In the genomic region with DNA sequence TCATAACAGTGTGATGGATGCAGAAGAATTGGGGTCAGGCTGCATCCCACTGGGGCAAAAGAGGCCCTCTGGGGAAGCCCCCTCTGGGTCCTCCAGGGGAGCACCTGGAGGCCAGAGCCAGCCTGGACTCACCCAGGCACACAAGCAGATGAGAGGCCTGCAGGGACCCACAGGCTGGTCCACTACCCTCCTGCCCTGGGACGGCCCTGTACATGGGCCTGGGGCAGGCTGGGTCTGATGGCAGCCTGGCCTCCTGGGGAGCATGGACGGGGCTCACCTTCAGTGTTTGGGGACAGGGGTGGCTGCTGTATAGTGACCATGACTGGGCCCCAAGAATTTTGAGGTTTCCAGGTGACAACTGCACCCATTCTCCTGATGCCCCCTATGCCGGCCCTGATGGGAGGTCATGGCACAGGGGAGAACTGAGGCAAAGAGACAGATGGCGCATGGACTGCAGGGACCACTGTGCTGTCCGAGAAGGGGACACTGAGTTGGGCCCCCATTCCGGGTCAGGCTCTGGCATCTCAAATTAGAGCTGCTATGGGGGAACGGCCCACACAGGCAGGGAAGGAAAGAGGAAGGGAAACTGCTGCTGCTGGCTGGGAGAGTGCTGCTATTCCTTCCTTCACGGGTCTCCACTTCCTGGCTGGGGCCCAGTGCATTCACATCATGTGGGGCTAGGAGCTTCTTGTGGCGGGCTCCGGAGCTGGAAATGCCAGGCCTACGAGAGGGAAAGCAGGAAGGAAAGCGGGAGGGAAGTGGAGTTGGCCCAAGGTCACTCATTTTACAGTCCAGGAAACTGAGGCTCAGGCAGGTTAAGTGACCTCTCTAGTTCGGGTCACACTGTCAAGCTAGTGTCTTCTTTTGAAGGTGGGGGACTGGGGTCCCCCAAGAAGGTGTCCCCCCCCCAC, we compare ENCODE assay signal across 8 cellular contexts. TPM values are rescaled to one million over a fixed set of nuclear protein-coding genes. Genes with fewer than 3 reads are reported as not detected.
A peak's percentile ranks its signal among the peaks of the same experiment; 100 is the strongest.
DNase-seq lines count a peak whose midpoint lies in the region; ATAC-seq and TF ChIP-seq lines count a peak whose summit lies in the region.

No MANE protein-coding gene starts in this region.

- H3F3A ChIP-seq in PC-3 (ENCODE audit: low read length, unreplicated experiment), result no peaks in the 10 kb centered on the region

- BruUV-seq in PC-3 (replicated peaks; lab: Mats Ljungman, UMichigan), result TSS peak; percentile 94

- peak overlapping the region; percentile 75 for H3K27ac ChIP-seq in PC-3 (ENCODE audit: low read length)
- peak overlapping the region; percentile 92 to 98 for H3K27ac ChIP-seq in coronary artery
- H3K27ac ChIP-seq in thyroid gland, result peak overlapping the region; percentile 92 to 94 (median 93)

- peak overlapping the region; percentile 85 for H2AFZ ChIP-seq in PC-3 (ENCODE audit: low read length)

- H3K4me2 ChIP-seq in PC-3 (ENCODE audit: low read length), result peak overlapping the region; percentile 85

- peak; percentile 30 for DNase-seq in DMS53 (lab: John Stamatoyannopoulos, UW)
- DNase-seq in DMS53 treated with DMSO at 0.1 percent for 48 hours (lab: John Stamatoyannopoulos, UW; ENCODE audit: unreplicated experiment), result no peak
- no peak for DNase-seq in PC-3
- no peak for DNase-seq in coronary artery (ENCODE audit: low spot score)
- peak; percentile 57 to 63 for DNase-seq in memory B cell (ENCODE audit: low spot score in 2 of 2)
- peak; percentile 58 to 60 for DNase-seq in thyroid gland
- DNase-seq in ACHN, result no peak
- no peak for DNase-seq in NCI-H510A (lab: John Stamatoyannopoulos, UW)

- POLR2A ChIA-PET in PC-3 (lab: Charles Lee; ENCODE audit: unreplicated experiment), result no interaction called here

- peak overlapping the region; percentile 76 for H3K9ac ChIP-seq in PC-3 (ENCODE audit: low read length)

- peak overlapping the region; percentile 64 for H3K4me3 ChIP-seq in PC-3 (ENCODE audit: low read length)
- H3K4me3 ChIP-seq in coronary artery, result peak overlapping the region; percentile 74
- peak overlapping the region in 1 of 3 donors; percentile 28 for H3K4me3 ChIP-seq in thyroid gland (replicated peaks in 1 of 3)

- H3K9me3 ChIP-seq in PC-3 (ENCODE audit: low read length), result 0 out of 2 replicates have a peak, but pooled peaks cover 3% of the 10 kb centered on the region
- H3K9me3 ChIP-seq in thyroid gland, result no peaks in the 10 kb centered on the region

- H3K4me1 Mint-ChIP-seq in memory B cell, result peaks cover 56% of the 10 kb centered on the region

- no peaks in the 10 kb centered on the region for H3K9me3 Mint-ChIP-seq in memory B cell

- peaks cover 30% of the 10 kb centered on the region for H3K79me2 ChIP-seq in PC-3 (ENCODE audit: low read length)

- WGBS in thyroid gland, 2 donors, result 56 to 63% methylated on average over 11 of the region's 13 CpGs

- ATAC-seq in PC-3, result no peak
- peak; percentile 31 for ATAC-seq in memory B cell (ENCODE audit: low read depth)

- H3K9me2 ChIP-seq in PC-3 (replicated peaks; ENCODE audit: low read length), result no peaks in the 10 kb centered on the region

- in situ Hi-C loops in ACHN (cut with HindIII; ENCODE audit: low pct_ligation_motif_present, low pct_unique_long_range_greater_than_20kb, low sequenced_read_pairs), result no loop called here

- peaks cover 28% of the 10 kb centered on the region for H3K4me1 ChIP-seq in PC-3 (ENCODE audit: insufficient read depth, low read length)
- peaks cover 32 to 56% of the 10 kb centered on the region in 2 donors for H3K4me1 ChIP-seq in thyroid gland

- H3K36me3 ChIP-seq in PC-3 (ENCODE audit: low read depth, low read length), result no peaks in the 10 kb centered on the region
- no peaks in the 10 kb centered on the region for H3K36me3 ChIP-seq in thyroid gland

- no peaks in the 10 kb centered on the region for H3K27me3 Mint-ChIP-seq in memory B cell

- peak overlapping the region; percentile 93 for H3K4me3 Mint-ChIP-seq in memory B cell

- no peaks in the 10 kb centered on the region for H4K20me1 ChIP-seq in PC-3 (ENCODE audit: low read length)

- peak overlapping the region; percentile 98 for H3K27ac Mint-ChIP-seq in memory B cell

- intact Hi-C loops in PC-3 (cut with micrococcal nuclease) (loop anchor here (10.0 kb wide), 1 partner anchor 220 kb away; a partner anchor contains a TSS), thyroid gland (cut with DNase I) (no loop called here)

- TF ChIP-seq POLR2A in thyroid gland (IDR thresholded peaks at IDR 0.05), result no peak

- CTCF ChIA-PET in PC-3 (lab: Charles Lee), result no interaction called here

- no peak for TF ChIP-seq CTCF in PC-3 (conservative IDR thresholded peaks at IDR 0.05; ENCODE audit: low read depth, low read length)
- no peak for TF ChIP-seq CTCF in coronary artery (IDR thresholded peaks at IDR 0.05)
- TF ChIP-seq CTCF in thyroid gland (IDR thresholded peaks at IDR 0.05), result no peak

- H3K27me3 ChIP-seq in PC-3 (ENCODE audit: low read length) (no peaks in the 10 kb centered on the region), thyroid gland (no peaks in the 10 kb centered on the region)

- H3K36me3 Mint-ChIP-seq in memory B cell, result peaks cover 4% of the 10 kb centered on the region

RNA-seq across cellular contexts. Expression of a gene that starts 1.5 kb away (rescaled TPM):
- total RNA-seq in PC-3 (2014; rRNA removed), result 68.6 and 86.0 TPM in 2 replicates
- 10 to 100 TPM; 37.0 to 61.8 (median 49.1) TPM for total RNA-seq in thyroid gland

RNA-seq across cellular contexts. Expression of a gene that starts 36.0 kb away (rescaled TPM):
- 12.7 and 13.4 TPM in 2 replicates for total RNA-seq in PC-3 (2014; rRNA removed)
- 10 to 100 TPM in 1 of 4 donors, 1 to 10 TPM in 3; 3.6 to 12.6 (median 5.5) TPM for total RNA-seq in thyroid gland

RNA-seq across cellular contexts. Expression of a gene that starts 39.5 kb away (rescaled TPM):
- total RNA-seq in PC-3 (2014; rRNA removed) (28.8 and 30.5 TPM in 2 replicates), thyroid gland (100 to 1,000 TPM in 2 of 4 donors, 10 to 100 TPM in 2; 82.9 to 168 (median 121) TPM)

Comparison
In these comparisons a context has a peak if more than half of its experiments do, and no peak if none do; other contexts are left out.
1. DNase-seq: peak in DMS53 (single experiment), memory B cell (2 of 2) and thyroid gland (2 of 2); none in DMS53 treated with DMSO at 0.1 percent for 48 hours (single experiment), PC-3 (single experiment), coronary artery (single experiment), ACHN (single experiment) and NCI-H510A (single experiment).
2. Peak in every context shown above with its lines, with median percentiles within 50 percentile points of each other: H3K27ac ChIP-seq.